In genomic region chr5:149254506-149254905, GRCh38 we compare ENCODE assay signal across 1 cellular context.
TF ChIP-seq lines count a peak whose summit lies in the region.

No MANE protein-coding gene starts in this region.

TF ChIP-seq in HCT116, 20 proteins besides CTCF, POLR2A, EP300 and RAD21 (continued from another document):
- peak; percentile 55 for TF ChIP-seq REST (IDR thresholded peaks at IDR 0.05; ENCODE audit: low read depth)
TF ChIP-seq in HCT116: peak in this region for 1.
